In genomic region chr6:92893741-92894140, GRCh38 we compare ENCODE assay signal across 38 cellular contexts.
"Had no signal": no experiment of that assay in that cellular context is flagged by ENCODE, and none has a peak within 500 bp of the region (broad histone marks: within the 10 kb centered on the region; RNA-seq: fewer than 3 reads in every experiment).

No MANE protein-coding gene starts in this region.

- H3K27ac ChIP-seq: ascending aorta, cardiac muscle cell, WERI-Rb-1 had no signal

- H3K36me3 Mint-ChIP-seq: activated CD8-positive, alpha-beta memory T cell treated with anti-CD3 and anti-CD28 coated beads, Interleukin-2, amount 10 ng/mL, durations not matched to agents 7 days and 5 days; activated naive CD4-positive, alpha-beta T cell treated with anti-CD3 and anti-CD28 coated beads, Interleukin-2, amount 10 ng/mL, durations not matched to agents 7 days and 5 days; activated naive CD4-positive, alpha-beta T cell treated with anti-CD3 and anti-CD28 coated beads, Interleukin-2, amount 50 U/mL, for 24 hours; activated naive CD8-positive, alpha-beta T cell; activated naive CD8-positive, alpha-beta T cell treated with anti-CD3 and anti-CD28 coated beads, Interleukin-2, amount 10 ng/mL, durations not matched to agents 7 days and 5 days; brain; WTC11 had no signal

- ATAC-seq: activated CD4-positive, alpha-beta T cell treated with anti-CD3 and anti-CD28 coated beads for 36 hours; activated CD4-positive, CD25-positive, alpha-beta regulatory T cell treated with anti-CD3 and anti-CD28 coated beads, Interleukin-2, amount 50 U/mL, for 24 hours; activated CD8-positive, alpha-beta memory T cell treated with anti-CD3 and anti-CD28 coated beads, Interleukin-2, amount 10 ng/mL, durations not matched to agents 7 days and 5 days; activated CD8-positive, alpha-beta T cell treated with anti-CD3 and anti-CD28 coated beads, Interleukin-2, amount 10 ng/mL, durations not matched to agents 7 days and 5 days; activated naive CD8-positive, alpha-beta T cell treated with anti-CD3 and anti-CD28 coated beads, Interleukin-2, amount 50 U/mL, for 24 hours; WTC11 had no signal

- H3K4me3 Mint-ChIP-seq: activated CD4-positive, alpha-beta memory T cell treated with anti-CD3 and anti-CD28 coated beads, Interleukin-2, amount 10 ng/mL, durations not matched to agents 7 days and 5 days; activated CD4-positive, alpha-beta T cell treated with anti-CD3 and anti-CD28 coated beads for 36 hours; activated CD4-positive, alpha-beta T cell treated with anti-CD3 and anti-CD28 coated beads, Interleukin-2, amount 10 ng/mL, durations not matched to agents 7 days and 5 days; activated CD8-positive, alpha-beta memory T cell treated with anti-CD3 and anti-CD28 coated beads, Interleukin-2, amount 10 ng/mL, durations not matched to agents 7 days and 5 days; activated CD8-positive, alpha-beta T cell treated with anti-CD3 and anti-CD28 coated beads, Interleukin-2, amount 10 ng/mL, durations not matched to agents 7 days and 5 days; activated naive CD4-positive, alpha-beta T cell treated with anti-CD3 and anti-CD28 coated beads, Interleukin-2, amount 10 ng/mL, durations not matched to agents 7 days and 5 days; activated naive CD4-positive, alpha-beta T cell treated with anti-CD3 and anti-CD28 coated beads, Interleukin-2, amount 50 U/mL, for 24 hours; activated naive CD8-positive, alpha-beta T cell; activated naive CD8-positive, alpha-beta T cell treated with anti-CD3 and anti-CD28 coated beads, Interleukin-2, amount 10 ng/mL, durations not matched to agents 7 days and 5 days; activated naive CD8-positive, alpha-beta T cell treated with anti-CD3 and anti-CD28 coated beads, Interleukin-2, amount 50 U/mL, for 24 hours; activated T-cell treated with anti-CD3 and anti-CD28 coated beads, Interleukin-2, amount 50 U/mL, for 24 hours; brain; central memory CD8-positive, alpha-beta T cell; T-helper 1 cell treated with Interleukin-12 subunit alpha and Interleukin-12 subunit beta and Interleukin-4 antibody, amounts not matched to agents 30 μg/mL and 1 μg/mL, for 36 hours; T-helper 2 cell treated with Interferon-gamma antibody and Interleukin-4, amounts not matched to agents 5 μg/mL and 100 μg/mL, for 36 hours; WTC11 had no signal

- H3K27me3 Mint-ChIP-seq: activated CD4-positive, alpha-beta memory T cell treated with anti-CD3 and anti-CD28 coated beads, Interleukin-2, amount 10 ng/mL, durations not matched to agents 7 days and 5 days; activated CD4-positive, alpha-beta T cell treated with anti-CD3 and anti-CD28 coated beads for 36 hours; activated CD4-positive, alpha-beta T cell treated with anti-CD3 and anti-CD28 coated beads, Interleukin-2, amount 10 ng/mL, durations not matched to agents 7 days and 5 days; activated CD8-positive, alpha-beta memory T cell treated with anti-CD3 and anti-CD28 coated beads, Interleukin-2, amount 10 ng/mL, durations not matched to agents 7 days and 5 days; activated naive CD4-positive, alpha-beta T cell treated with anti-CD3 and anti-CD28 coated beads, Interleukin-2, amount 10 ng/mL, durations not matched to agents 7 days and 5 days; activated naive CD4-positive, alpha-beta T cell treated with anti-CD3 and anti-CD28 coated beads, Interleukin-2, amount 50 U/mL, for 24 hours; activated naive CD8-positive, alpha-beta T cell; activated naive CD8-positive, alpha-beta T cell treated with anti-CD3 and anti-CD28 coated beads, Interleukin-2, amount 10 ng/mL, durations not matched to agents 7 days and 5 days; activated naive CD8-positive, alpha-beta T cell treated with anti-CD3 and anti-CD28 coated beads, Interleukin-2, amount 50 U/mL, for 24 hours; activated T-cell treated with anti-CD3 and anti-CD28 coated beads, Interleukin-2, amount 50 U/mL, for 24 hours; brain; central memory CD8-positive, alpha-beta T cell had no signal

- H3K27ac Mint-ChIP-seq: activated CD4-positive, alpha-beta memory T cell treated with anti-CD3 and anti-CD28 coated beads, Interleukin-2, amount 10 ng/mL, durations not matched to agents 7 days and 5 days; activated CD4-positive, alpha-beta T cell treated with anti-CD3 and anti-CD28 coated beads for 36 hours; activated CD4-positive, alpha-beta T cell treated with anti-CD3 and anti-CD28 coated beads, Interleukin-2, amount 10 ng/mL, durations not matched to agents 7 days and 5 days; activated CD8-positive, alpha-beta memory T cell treated with anti-CD3 and anti-CD28 coated beads, Interleukin-2, amount 10 ng/mL, durations not matched to agents 7 days and 5 days; activated CD8-positive, alpha-beta T cell treated with anti-CD3 and anti-CD28 coated beads, Interleukin-2, amount 10 ng/mL, durations not matched to agents 7 days and 5 days; activated naive CD4-positive, alpha-beta T cell treated with anti-CD3 and anti-CD28 coated beads, Interleukin-2, amount 10 ng/mL, durations not matched to agents 7 days and 5 days; activated naive CD4-positive, alpha-beta T cell treated with anti-CD3 and anti-CD28 coated beads, Interleukin-2, amount 50 U/mL, for 24 hours; activated naive CD8-positive, alpha-beta T cell; activated naive CD8-positive, alpha-beta T cell treated with anti-CD3 and anti-CD28 coated beads, Interleukin-2, amount 10 ng/mL, durations not matched to agents 7 days and 5 days; activated naive CD8-positive, alpha-beta T cell treated with anti-CD3 and anti-CD28 coated beads, Interleukin-2, amount 50 U/mL, for 24 hours; activated T-cell treated with anti-CD3 and anti-CD28 coated beads, Interleukin-2, amount 50 U/mL, for 24 hours; activated T-helper 2 cell treated with anti-CD3 and anti-CD28 coated beads, Interferon-gamma antibody, Interleukin-2, Interleukin-4, amounts not matched to agents 10 μg/mL and 5 μg/mL and 100 μg/mL, durations not matched to agents 14 hours and 24 hours and 36 hours; T-helper 1 cell treated with Interleukin-12 subunit alpha and Interleukin-12 subunit beta and Interleukin-4 antibody, amounts not matched to agents 30 μg/mL and 1 μg/mL, for 36 hours; T-helper 2 cell treated with Interferon-gamma antibody and Interleukin-4, amounts not matched to agents 5 μg/mL and 100 μg/mL, for 36 hours; WTC11 had no signal

- H3K4me1 ChIP-seq: ascending aorta had no signal

- H3K4me3 ChIP-seq: ascending aorta, cardiac muscle cell had no signal

- H3K4me1 Mint-ChIP-seq: activated CD4-positive, alpha-beta memory T cell treated with anti-CD3 and anti-CD28 coated beads, Interleukin-2, amount 10 ng/mL, durations not matched to agents 7 days and 5 days; activated CD4-positive, alpha-beta T cell treated with anti-CD3 and anti-CD28 coated beads for 36 hours; activated CD4-positive, alpha-beta T cell treated with anti-CD3 and anti-CD28 coated beads, Interleukin-2, amount 10 ng/mL, durations not matched to agents 7 days and 5 days; activated CD8-positive, alpha-beta memory T cell treated with anti-CD3 and anti-CD28 coated beads, Interleukin-2, amount 10 ng/mL, durations not matched to agents 7 days and 5 days; activated naive CD4-positive, alpha-beta T cell treated with anti-CD3 and anti-CD28 coated beads, Interleukin-2, amount 10 ng/mL, durations not matched to agents 7 days and 5 days; activated naive CD4-positive, alpha-beta T cell treated with anti-CD3 and anti-CD28 coated beads, Interleukin-2, amount 50 U/mL, for 24 hours; activated naive CD8-positive, alpha-beta T cell treated with anti-CD3 and anti-CD28 coated beads, Interleukin-2, amount 10 ng/mL, durations not matched to agents 7 days and 5 days; activated naive CD8-positive, alpha-beta T cell treated with anti-CD3 and anti-CD28 coated beads, Interleukin-2, amount 50 U/mL, for 24 hours; brain; central memory CD8-positive, alpha-beta T cell had no signal

- DNase-seq: activated CD4-positive, alpha-beta memory T cell treated with anti-CD3 and anti-CD28 coated beads, Interleukin-2, amount 10 ng/mL, durations not matched to agents 7 days and 5 days; activated CD4-positive, alpha-beta T cell treated with anti-CD3 and anti-CD28 coated beads for 1 hour; activated CD4-positive, alpha-beta T cell treated with anti-CD3 and anti-CD28 coated beads for 36 hours; activated CD4-positive, alpha-beta T cell treated with anti-CD3 and anti-CD28 coated beads for 48 hours; activated CD4-positive, alpha-beta T cell treated with anti-CD3 and anti-CD28 coated beads, Interleukin-2, amount 10 ng/mL, durations not matched to agents 7 days and 5 days; activated CD4-positive, alpha-beta T cell treated with anti-CD3 and anti-CD28 coated beads, Interleukin-2, amount 50 U/mL, for 48 hours; activated CD4-positive, CD25-positive, alpha-beta regulatory T cell; activated CD8-positive, alpha-beta memory T cell treated with anti-CD3 and anti-CD28 coated beads for 24 hours; activated CD8-positive, alpha-beta memory T cell treated with anti-CD3 and anti-CD28 coated beads, Interleukin-2, amount 10 ng/mL, durations not matched to agents 7 days and 5 days; activated CD8-positive, alpha-beta memory T cell treated with anti-CD3 and anti-CD28 coated beads, Interleukin-2, amount 50 U/mL, for 48 hours; activated CD8-positive, alpha-beta T cell treated with anti-CD3 and anti-CD28 coated beads, Interleukin-2, amount 10 ng/mL, durations not matched to agents 7 days and 5 days; activated effector memory CD4-positive, alpha-beta T cell treated with Interleukin-2 at 50 U/mL for 16 hours; activated gamma-delta T cell; activated naive CD4-positive, alpha-beta T cell treated with anti-CD3 and anti-CD28 coated beads, Interleukin-2, amount 10 ng/mL, durations not matched to agents 7 days and 5 days; activated naive CD4-positive, alpha-beta T cell treated with Interleukin-2 at 50 U/mL for 16 hours; activated naive CD8-positive, alpha-beta T cell treated with anti-CD3 and anti-CD28 coated beads, Interleukin-2, amount 10 ng/mL, durations not matched to agents 7 days and 5 days; activated naive CD8-positive, alpha-beta T cell treated with anti-CD3 and anti-CD28 coated beads, Interleukin-2, amount 50 U/mL, for 24 hours; activated T-cell treated with anti-CD3 and anti-CD28 coated beads, Interleukin-2, amount 50 U/mL, for 24 hours; activated T-cell treated with anti-CD3 and anti-CD28 coated beads, Interleukin-2, amount 50 U/mL, for 48 hours; amygdala; anterior cingulate cortex; caudate nucleus; cerebellar nuclear complex; T-helper 1 cell; T-helper 2 cell; T-helper 9 cell; WERI-Rb-1 had no signal

- H3K36me3 ChIP-seq: ascending aorta, cardiac muscle cell, WERI-Rb-1 had no signal

- H3K27me3 ChIP-seq: ascending aorta, cardiac muscle cell had no signal

- H3K9me3 Mint-ChIP-seq: activated CD4-positive, alpha-beta T cell treated with anti-CD3 and anti-CD28 coated beads, Interleukin-2, amount 10 ng/mL, durations not matched to agents 7 days and 5 days; activated naive CD4-positive, alpha-beta T cell treated with anti-CD3 and anti-CD28 coated beads, Interleukin-2, amount 50 U/mL, for 24 hours; activated T-helper 2 cell treated with anti-CD3 and anti-CD28 coated beads, Interferon-gamma antibody, Interleukin-2, Interleukin-4, amounts not matched to agents 10 μg/mL and 5 μg/mL and 100 μg/mL, durations not matched to agents 14 hours and 24 hours and 36 hours; T-helper 1 cell treated with Interleukin-12 subunit alpha and Interleukin-12 subunit beta and Interleukin-4 antibody, amounts not matched to agents 30 μg/mL and 1 μg/mL, for 36 hours; WTC11 had no signal
